16 cellular contexts compared by ENCODE assay signal in the genomic region with DNA sequence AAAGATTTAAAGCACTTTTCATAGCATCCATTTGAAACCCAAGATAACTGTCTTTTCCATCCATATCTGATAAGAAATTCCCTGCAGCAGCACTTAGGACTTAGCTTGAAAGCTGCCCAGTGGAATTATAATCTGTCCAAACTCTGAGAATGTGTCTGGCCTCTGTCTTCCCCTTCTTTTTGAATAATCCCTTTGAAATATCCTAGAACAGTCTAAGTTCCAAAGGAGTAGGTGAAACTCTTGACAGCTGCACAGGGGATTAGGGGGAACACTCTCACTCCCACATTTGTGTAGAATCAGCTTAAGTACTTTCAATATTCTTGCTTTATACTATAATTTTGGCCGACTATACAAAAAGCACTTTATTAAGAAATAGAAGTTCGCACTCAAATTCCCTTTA.
DNase-seq lines count a peak whose midpoint lies in the region; TF ChIP-seq lines count a peak whose summit lies in the region.
"Had no signal": no experiment of that assay in that cellular context is flagged by ENCODE, and none has a peak within 500 bp of the region (broad histone marks: within the 10 kb centered on the region; RNA-seq: fewer than 3 reads in every experiment).

No MANE protein-coding gene starts in this region.

- in situ Hi-C loops in brain microvascular endothelial cell (cut with HindIII; ENCODE audit: low pct_ligation_motif_present, low sequenced_read_pairs) = no loop called here

- H3K4me3 ChIP-seq in brain microvascular endothelial cell (ENCODE audit: low read depth, low read length) = no peak overlapping the region
- H3K4me3 ChIP-seq: GM23248 had no signal

- H3K27ac ChIP-seq in brain microvascular endothelial cell = peak overlapping the region; percentile 92
- H3K27ac ChIP-seq: GM23248 had no signal

- no peaks in the 10 kb centered on the region for H3K27me3 ChIP-seq in brain microvascular endothelial cell (replicated peaks)

- H3K9me3 Mint-ChIP-seq in activated naive CD8-positive, alpha-beta T cell treated with anti-CD3 and anti-CD28 coated beads for 36 hours = peaks cover 6% of the 10 kb centered on the region

- peaks cover 28% of the 10 kb centered on the region for H3K27me3 Mint-ChIP-seq in activated naive CD8-positive, alpha-beta T cell treated with anti-CD3 and anti-CD28 coated beads for 36 hours

- no peaks in the 10 kb centered on the region for H3K4me1 Mint-ChIP-seq in activated naive CD8-positive, alpha-beta T cell treated with anti-CD3 and anti-CD28 coated beads for 36 hours
- H3K4me1 Mint-ChIP-seq: CD4-positive, alpha-beta memory T cell had no signal

- H3K4me3 Mint-ChIP-seq in activated naive CD8-positive, alpha-beta T cell treated with anti-CD3 and anti-CD28 coated beads for 36 hours = no peak overlapping the region

- no peak for TF ChIP-seq CTCF in brain microvascular endothelial cell (IDR thresholded peaks at IDR 0.05; ENCODE audit: low read depth, low read length, missing control alignments)

- H3K36me3 ChIP-seq in brain microvascular endothelial cell (replicated peaks) = no peaks in the 10 kb centered on the region

- no peaks in the 10 kb centered on the region for H3K36me3 Mint-ChIP-seq in activated naive CD8-positive, alpha-beta T cell treated with anti-CD3 and anti-CD28 coated beads for 36 hours
- H3K36me3 Mint-ChIP-seq: CD4-positive, alpha-beta memory T cell had no signal

- peak; percentile 13 to 67 for DNase-seq in NCI-H524 (lab: John Stamatoyannopoulos, UW)
- DNase-seq in NCI-H82 treated with DMSO at 0.1 percent for 48 hours (lab: John Stamatoyannopoulos, UW; ENCODE audit: unreplicated experiment) = peak; percentile 61
- DNase-seq in brain microvascular endothelial cell = no peak
- no peak for DNase-seq in glomerular visceral epithelial cell (ENCODE audit: extremely low spot score)
- no peak for DNase-seq in NCI-H446 (lab: John Stamatoyannopoulos, UW)
- no peak for DNase-seq in activated naive CD8-positive, alpha-beta T cell treated with anti-CD3 and anti-CD28 coated beads for 36 hours
- no peak for DNase-seq in medulla oblongata (ENCODE audit: extremely low spot score)
- DNase-seq: C1 segment of cervical spinal cord; Calu3; CD4-positive, alpha-beta memory T cell; COR-L47; DMS153; DND-41; GM23248; H7; HCEC 1CT had no signal

- H3K27ac Mint-ChIP-seq in activated naive CD8-positive, alpha-beta T cell treated with anti-CD3 and anti-CD28 coated beads for 36 hours = no peak overlapping the region
- H3K27ac Mint-ChIP-seq: CD4-positive, alpha-beta memory T cell had no signal

Comparison
In these comparisons a context has a peak if more than half of its experiments do, and no peak if none do; other contexts are left out.
1. DNase-seq: peak in NCI-H524 (2 of 2) and NCI-H82 treated with DMSO at 0.1 percent for 48 hours (single experiment); none in brain microvascular endothelial cell (single experiment), glomerular visceral epithelial cell (single experiment), NCI-H446 (0 of 2), activated naive CD8-positive, alpha-beta T cell treated with anti-CD3 and anti-CD28 coated beads for 36 hours (single experiment) and medulla oblongata (single experiment).